In the genomic region with DNA sequence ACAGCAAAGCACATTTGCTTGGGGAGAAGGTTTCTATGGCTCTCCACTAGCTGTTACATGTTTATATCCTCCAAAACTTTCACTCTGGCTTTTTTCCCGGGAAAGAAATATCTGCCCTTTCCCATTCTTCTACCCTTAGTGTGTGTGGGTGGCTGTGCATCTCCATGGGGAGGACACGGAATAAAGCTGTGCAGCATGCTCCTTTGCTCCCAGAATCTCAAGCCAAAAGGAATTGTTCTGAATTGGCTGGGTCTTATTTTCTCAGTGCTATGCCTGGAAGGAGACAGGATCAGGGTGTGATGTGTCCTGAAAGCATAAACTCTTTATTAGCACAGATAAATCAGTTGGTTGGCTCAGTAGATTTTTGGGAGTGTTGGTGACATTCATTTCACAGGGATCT, we compare ENCODE assay signal across 16 cellular contexts.
DNase-seq lines count a peak whose midpoint lies in the region; ATAC-seq and TF ChIP-seq lines count a peak whose summit lies in the region.
"Had no signal": no experiment of that assay in that cellular context is flagged by ENCODE, and none has a peak within 500 bp of the region (broad histone marks: within the 10 kb centered on the region; RNA-seq: fewer than 3 reads in every experiment).

No MANE protein-coding gene starts in this region.

- intact Hi-C loops in heart left ventricle (cut with DNase I) = no loop called here
- intact Hi-C loops in uterus (cut with DNase I; ENCODE audit: low total_unique reads) = no loop called here
- intact Hi-C loops in CD8-positive, alpha-beta T cell (cut with DNase I, micrococcal nuclease) = no loop called here

- TF ChIP-seq CTCF in heart left ventricle (IDR thresholded peaks at IDR 0.05) = no peak
- TF ChIP-seq CTCF in right atrium auricular region (IDR thresholded peaks at IDR 0.05) = no peak
- no peak for TF ChIP-seq CTCF in uterus (IDR thresholded peaks at IDR 0.05)
- no peak for TF ChIP-seq CTCF in CD8-positive, alpha-beta T cell (IDR thresholded peaks at IDR 0.05)

- peak in 1 of 5 donors; percentile 14 for DNase-seq in heart left ventricle
- DNase-seq in right atrium auricular region (ENCODE audit: low spot score) = no peak
- peak; percentile 38 for DNase-seq in fibroblast of gingiva (ENCODE audit: low read depth)
- peak; percentile 25 for DNase-seq in uterus
- DNase-seq in activated naive CD4-positive, alpha-beta T cell (lab: John Stamatoyannopoulos, UW) = no peak
- no peak for DNase-seq in activated naive CD8-positive, alpha-beta T cell treated with anti-CD3 and anti-CD28 coated beads, Interleukin-2, amount 50 U/mL, for 24 hours
- no peak for DNase-seq in CD8-positive, alpha-beta T cell
- DNase-seq: activated CD8-positive, alpha-beta T cell treated with anti-CD3 and anti-CD28 coated beads for 36 hours; activated effector memory CD4-positive, alpha-beta T cell treated with Interleukin-2 at 50 U/mL for 16 hours; DMS 273 treated with DMSO at 0.1 percent for 48 hours; esophagus squamous epithelium; Karpas-422; naive thymus-derived CD8-positive, alpha-beta T cell; NCI-H187 treated with DMSO at 0.1 percent for 48 hours; SHP77 treated with DMSO at 0.1 percent for 48 hours had no signal

- no peaks in the 10 kb centered on the region for H3K9me3 ChIP-seq in heart left ventricle
- no peaks in the 10 kb centered on the region for H3K9me3 ChIP-seq in right atrium auricular region
- H3K9me3 ChIP-seq in muscle layer of colon (ENCODE audit: low read length) = no peaks in the 10 kb centered on the region
- H3K9me3 ChIP-seq in uterus = no peaks in the 10 kb centered on the region
- no peaks in the 10 kb centered on the region for H3K9me3 ChIP-seq in CD8-positive, alpha-beta T cell (ENCODE audit: low read length)
- H3K9me3 ChIP-seq: esophagus squamous epithelium had no signal

- H3K27me3 Mint-ChIP-seq in activated naive CD8-positive, alpha-beta T cell treated with anti-CD3 and anti-CD28 coated beads, Interleukin-2, amount 50 U/mL, for 24 hours = peaks cover 1% of the 10 kb centered on the region
- peaks cover 2% of the 10 kb centered on the region for H3K27me3 Mint-ChIP-seq in CD8-positive, alpha-beta T cell (ENCODE audit: low read depth)

- no peaks in the 10 kb centered on the region for H3K36me3 Mint-ChIP-seq in activated naive CD8-positive, alpha-beta T cell treated with anti-CD3 and anti-CD28 coated beads, Interleukin-2, amount 50 U/mL, for 24 hours (ENCODE audit: low read depth)
- H3K36me3 Mint-ChIP-seq in CD8-positive, alpha-beta T cell = no peaks in the 10 kb centered on the region
- H3K36me3 Mint-ChIP-seq: naive thymus-derived CD8-positive, alpha-beta T cell had no signal

- H3K9me3 Mint-ChIP-seq in activated naive CD8-positive, alpha-beta T cell treated with anti-CD3 and anti-CD28 coated beads, Interleukin-2, amount 50 U/mL, for 24 hours = no peaks in the 10 kb centered on the region
- H3K9me3 Mint-ChIP-seq in CD8-positive, alpha-beta T cell = no peaks in the 10 kb centered on the region
- H3K9me3 Mint-ChIP-seq: activated CD8-positive, alpha-beta T cell treated with anti-CD3 and anti-CD28 coated beads for 36 hours; naive thymus-derived CD8-positive, alpha-beta T cell had no signal

- peak in 3 of 4 donors; percentile 53 to 65 (median 62) for ATAC-seq in heart left ventricle
- ATAC-seq in activated naive CD8-positive, alpha-beta T cell treated with anti-CD3 and anti-CD28 coated beads, Interleukin-2, amount 50 U/mL, for 24 hours = no peak
- ATAC-seq in CD8-positive, alpha-beta T cell = no peak
- ATAC-seq: activated CD8-positive, alpha-beta T cell treated with anti-CD3 and anti-CD28 coated beads for 36 hours; naive thymus-derived CD8-positive, alpha-beta T cell had no signal

- H3K36me3 ChIP-seq in heart left ventricle = no peaks in the 10 kb centered on the region
- no peaks in the 10 kb centered on the region for H3K36me3 ChIP-seq in right atrium auricular region
- H3K36me3 ChIP-seq in muscle layer of colon (ENCODE audit: insufficient read depth, low read length) = no peaks in the 10 kb centered on the region
- H3K36me3 ChIP-seq in uterus = no peaks in the 10 kb centered on the region
- H3K36me3 ChIP-seq in CD8-positive, alpha-beta T cell (ENCODE audit: insufficient read depth, low read length) = no peaks in the 10 kb centered on the region
- H3K36me3 ChIP-seq: esophagus squamous epithelium had no signal

- peaks cover 0 to 30% (median 13%) of the 10 kb centered on the region in 12 donors for H3K4me1 ChIP-seq in heart left ventricle
- H3K4me1 ChIP-seq in right atrium auricular region = peaks cover 2 to 31% of the 10 kb centered on the region in 2 donors
- peaks cover 85% of the 10 kb centered on the region for H3K4me1 ChIP-seq in muscle layer of colon (ENCODE audit: insufficient read depth, low read length)
- peaks cover 6 to 10% of the 10 kb centered on the region in 2 donors for H3K4me1 ChIP-seq in uterus
- H3K4me1 ChIP-seq in CD8-positive, alpha-beta T cell (ENCODE audit: insufficient read depth, low read length) = no peaks in the 10 kb centered on the region

- H3K27ac Mint-ChIP-seq in activated naive CD8-positive, alpha-beta T cell treated with anti-CD3 and anti-CD28 coated beads, Interleukin-2, amount 50 U/mL, for 24 hours = no peak overlapping the region
- H3K27ac Mint-ChIP-seq in CD8-positive, alpha-beta T cell = no peak overlapping the region
- H3K27ac Mint-ChIP-seq: activated CD8-positive, alpha-beta T cell treated with anti-CD3 and anti-CD28 coated beads for 36 hours; naive thymus-derived CD8-positive, alpha-beta T cell had no signal

- H3K4me1 Mint-ChIP-seq in activated naive CD8-positive, alpha-beta T cell treated with anti-CD3 and anti-CD28 coated beads, Interleukin-2, amount 50 U/mL, for 24 hours = no peaks in the 10 kb centered on the region
- H3K4me1 Mint-ChIP-seq in CD8-positive, alpha-beta T cell (ENCODE audit: low read depth) = no peaks in the 10 kb centered on the region
- H3K4me1 Mint-ChIP-seq: naive thymus-derived CD8-positive, alpha-beta T cell had no signal

- CTCF ChIA-PET in CD8-positive, alpha-beta T cell (lab: Charles Lee) = no interaction called here

- H3K9ac ChIP-seq in muscle layer of colon (ENCODE audit: low read length) = no peak overlapping the region

- POLR2A ChIA-PET in CD8-positive, alpha-beta T cell (lab: Charles Lee) = no interaction called here

- H3K4me3 ChIP-seq in heart left ventricle (no peak overlapping the region), right atrium auricular region (no peak overlapping the region), muscle layer of colon (ENCODE audit: low read depth in 1 of 2, low read length in 2 of 2) (no peak overlapping the region), uterus (no peak overlapping the region)
- H3K4me3 ChIP-seq in CD8-positive, alpha-beta T cell (ENCODE audit: low read depth, low read length) = no peak overlapping the region
- H3K4me3 ChIP-seq: esophagus squamous epithelium had no signal

- TF ChIP-seq POLR2A in heart left ventricle (IDR thresholded peaks at IDR 0.05) (no peak), uterus (IDR thresholded peaks at IDR 0.05) (no peak)

- WGBS in heart left ventricle, 4 donors = 34 to 56% (median 42%) methylated on average over 2 of the region's 2 CpGs

- peak overlapping the region in 1 of 12 donors; percentile 55 for H3K27ac ChIP-seq in heart left ventricle
- no peak overlapping the region for H3K27ac ChIP-seq in right atrium auricular region
- H3K27ac ChIP-seq in muscle layer of colon (ENCODE audit: low read depth, low read length) = peak overlapping the region; percentile 67
- no peak overlapping the region for H3K27ac ChIP-seq in uterus
- H3K27ac ChIP-seq in CD8-positive, alpha-beta T cell (ENCODE audit: low read depth, low read length) = no peak overlapping the region

- H3K27me3 ChIP-seq in heart left ventricle (no peaks in the 10 kb centered on the region), right atrium auricular region (no peaks in the 10 kb centered on the region), muscle layer of colon (ENCODE audit: control insufficient read depth in 1 of 2, insufficient read depth in 2 of 2, low read length in 2 of 2) (no peaks in the 10 kb centered on the region), uterus (no peaks in the 10 kb centered on the region)
- H3K27me3 ChIP-seq in CD8-positive, alpha-beta T cell (ENCODE audit: insufficient read depth, low read length) = no peaks in the 10 kb centered on the region
- H3K27me3 ChIP-seq: esophagus squamous epithelium had no signal

- no peak overlapping the region for H3K4me3 Mint-ChIP-seq in activated naive CD8-positive, alpha-beta T cell treated with anti-CD3 and anti-CD28 coated beads, Interleukin-2, amount 50 U/mL, for 24 hours
- H3K4me3 Mint-ChIP-seq in CD8-positive, alpha-beta T cell = no peak overlapping the region
- H3K4me3 Mint-ChIP-seq: activated CD8-positive, alpha-beta T cell treated with anti-CD3 and anti-CD28 coated beads for 36 hours; naive thymus-derived CD8-positive, alpha-beta T cell had no signal

Comparison
In these comparisons a context has a peak if more than half of its experiments do, and no peak if none do; other contexts are left out.
1. ATAC-seq: peak in heart left ventricle (3 of 4); none in activated naive CD8-positive, alpha-beta T cell treated with anti-CD3 and anti-CD28 coated beads, Interleukin-2, amount 50 U/mL, for 24 hours (single experiment) and CD8-positive, alpha-beta T cell (single experiment).
2. DNase-seq: peak in fibroblast of gingiva (single experiment) and uterus (2 of 2); none in right atrium auricular region (single experiment), activated naive CD4-positive, alpha-beta T cell (0 of 4), activated naive CD8-positive, alpha-beta T cell treated with anti-CD3 and anti-CD28 coated beads, Interleukin-2, amount 50 U/mL, for 24 hours (single experiment) and CD8-positive, alpha-beta T cell (0 of 7).